9 cellular contexts compared by ENCODE assay signal in the genomic region with DNA sequence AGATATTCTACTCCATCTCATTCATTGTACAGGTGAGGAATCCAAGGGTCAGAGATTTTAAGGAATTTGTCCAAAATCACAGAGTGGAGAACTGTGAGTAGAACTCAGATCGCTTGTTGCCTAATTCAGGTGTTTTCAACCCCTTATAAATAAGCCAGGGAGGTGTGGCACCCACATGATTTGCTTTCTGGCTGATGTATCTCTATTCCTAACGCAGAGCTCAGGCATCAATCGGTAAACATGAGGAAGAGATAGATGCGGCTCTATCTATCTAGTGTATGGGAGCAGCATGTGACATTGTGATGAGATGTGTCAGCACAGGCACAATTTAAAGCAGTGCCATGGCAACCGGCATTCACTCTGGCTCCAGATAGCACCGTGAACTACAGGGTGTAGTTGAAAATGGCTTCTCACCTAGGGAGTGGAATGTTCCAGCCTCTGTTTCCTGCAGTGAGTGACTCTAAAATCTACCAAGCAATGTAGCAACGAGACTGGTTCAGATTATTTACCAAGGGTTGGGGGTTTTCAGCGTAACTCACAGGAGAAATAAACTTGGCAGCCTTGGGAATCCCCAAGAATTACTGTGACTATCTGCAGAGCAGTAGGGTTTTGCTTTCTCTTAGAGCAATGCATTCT. TPM values are rescaled to one million over a fixed set of nuclear protein-coding genes. Genes with fewer than 3 reads are reported as not detected.
DNase-seq lines count a peak whose midpoint lies in the region; ATAC-seq and TF ChIP-seq lines count a peak whose summit lies in the region.
"Had no signal": no experiment of that assay in that cellular context is flagged by ENCODE, and none has a peak within 500 bp of the region (broad histone marks: within the 10 kb centered on the region; RNA-seq: fewer than 3 reads in every experiment).

No MANE protein-coding gene starts in this region.

- H3K27me3 ChIP-seq in BJ (ENCODE audit: control insufficient read depth, insufficient read depth, low read length) = no peaks in the 10 kb centered on the region
- no peaks in the 10 kb centered on the region for H3K27me3 ChIP-seq in naive thymus-derived CD4-positive, alpha-beta T cell (ENCODE audit: control insufficient read depth in 2 of 2, insufficient read depth in 2 of 2, low read length in 2 of 2)
- H3K27me3 ChIP-seq in gastroesophageal sphincter = no peaks in the 10 kb centered on the region

- no peaks in the 10 kb centered on the region for H3K9me3 ChIP-seq in naive thymus-derived CD4-positive, alpha-beta T cell (ENCODE audit: control insufficient read depth in 2 of 3, low read length in 3 of 3)
- H3K9me3 ChIP-seq in gastroesophageal sphincter = no peaks in the 10 kb centered on the region

- no peak for TF ChIP-seq EP300 in gastroesophageal sphincter (IDR thresholded peaks at IDR 0.05)

- 31 to 65% methylated on average over 2 to 6 of the region's 8 CpGs for WGBS in gastroesophageal sphincter (ENCODE audit: low coverage in 1 of 2), 2 donors

- H3K36me3 ChIP-seq in BJ (ENCODE audit: control insufficient read depth, insufficient read depth, low read length) = no peaks in the 10 kb centered on the region
- H3K36me3 ChIP-seq in naive thymus-derived CD4-positive, alpha-beta T cell (ENCODE audit: control insufficient read depth in 2 of 3, insufficient read depth in 3 of 3, low read length in 3 of 3) = no peaks in the 10 kb centered on the region
- H3K36me3 ChIP-seq in gastroesophageal sphincter = no peaks in the 10 kb centered on the region

- CTCF ChIA-PET in BJ (lab: Yijun Ruan, JAX) = interaction anchor here (1.6 kb wide), 1 partner anchor 42 kb away, joined by 5 read pairs; no protein-coding TSS in a partner anchor
- CTCF ChIA-PET in naive thymus-derived CD4-positive, alpha-beta T cell (lab: Charles Lee) = interaction anchor here (1.5 to 2.6 kb wide), 3 partner anchors 27 to 58 kb away, joined by 3 to 16 read pairs (median 12); no protein-coding TSS in a partner anchor

- H3K4me1 Mint-ChIP-seq in naive thymus-derived CD4-positive, alpha-beta T cell = peaks cover 8 to 70% (median 36%) of the 10 kb centered on the region in 7 donors

- H3K9me3 Mint-ChIP-seq in naive thymus-derived CD4-positive, alpha-beta T cell = no peaks in the 10 kb centered on the region
- H3K9me3 Mint-ChIP-seq: neural crest cell had no signal

- TF ChIP-seq CTCF in BJ (IDR thresholded peaks at IDR 0.05; ENCODE audit: insufficient read depth, low read depth, low read length) (no peak), gastroesophageal sphincter (IDR thresholded peaks at IDR 0.05) (no peak)

- H3K27ac ChIP-seq in naive thymus-derived CD4-positive, alpha-beta T cell (ENCODE audit: low read depth, low read length) = peak overlapping the region; percentile 96
- H3K27ac ChIP-seq in gastroesophageal sphincter = no peak overlapping the region
- no peak overlapping the region for H3K27ac ChIP-seq in substantia nigra (ENCODE audit: low read depth, low read length, poor library complexity, severe bottlenecking)

- H3K27me3 Mint-ChIP-seq in naive thymus-derived CD4-positive, alpha-beta T cell = no peaks in the 10 kb centered on the region

- peak overlapping the region; percentile 93 to 99 (median 95) for H3K27ac Mint-ChIP-seq in naive thymus-derived CD4-positive, alpha-beta T cell

- H3K4me1 ChIP-seq in naive thymus-derived CD4-positive, alpha-beta T cell (ENCODE audit: control insufficient read depth in 2 of 2, insufficient read depth in 2 of 2, low read length in 2 of 2) = peaks cover 12 to 22% of the 10 kb centered on the region in 2 donors
- H3K4me1 ChIP-seq in gastroesophageal sphincter = no peaks in the 10 kb centered on the region

- intact Hi-C loops in naive thymus-derived CD4-positive, alpha-beta T cell (cut with micrococcal nuclease) = loop anchor here (1.0 to 5.0 kb wide), 9 partner anchors 10 to 359 kb away; a partner anchor contains a TSS

- H3K4me3 Mint-ChIP-seq in naive thymus-derived CD4-positive, alpha-beta T cell = peak overlapping the region; percentile 81 to 96 (median 88)
- H3K4me3 Mint-ChIP-seq: neural crest cell had no signal

- peaks cover 0 to 19% (median 4%) of the 10 kb centered on the region in 5 donors for H3K36me3 Mint-ChIP-seq in naive thymus-derived CD4-positive, alpha-beta T cell

- POLR2A ChIA-PET in BJ (lab: Charles Lee) = no interaction called here
- POLR2A ChIA-PET in naive thymus-derived CD4-positive, alpha-beta T cell (lab: Charles Lee) = interaction anchor here (0.6 to 1.2 kb wide), 3 partner anchors 53 to 65 kb away, joined by 3 to 8 read pairs (median 4); no protein-coding TSS in a partner anchor

- ATAC-seq in GM19023 (IDR thresholded peaks at IDR 0.05; ENCODE audit: unreplicated experiment) (peak; percentile 66), HG03175 (IDR thresholded peaks at IDR 0.05; ENCODE audit: unreplicated experiment) (peak; percentile 67), gastroesophageal sphincter (no peak)
- ATAC-seq in naive thymus-derived CD4-positive, alpha-beta T cell = peak; percentile 82

- no peak overlapping the region for H3K4me3 ChIP-seq in BJ (ENCODE audit: low read depth, low read length)
- H3K4me3 ChIP-seq in naive thymus-derived CD4-positive, alpha-beta T cell (ENCODE audit: low read length) = peak overlapping the region; percentile 56
- H3K4me3 ChIP-seq in gastroesophageal sphincter = no peak overlapping the region

- peak; percentile 17 for DNase-seq in BJ (ENCODE audit: low read depth)
- DNase-seq in RKO (ENCODE audit: low spot score) = peak; percentile 33
- peak; percentile 39 for DNase-seq in astrocyte of the hippocampus (ENCODE audit: low read depth, low spot score)
- DNase-seq in naive thymus-derived CD4-positive, alpha-beta T cell = peak in 8 of 9 donors; percentile 28 to 78 (median 53)
- DNase-seq in substantia nigra (lab: John Stamatoyannopoulos, UW) = no peak

- TF ChIP-seq POLR2A in gastroesophageal sphincter (IDR thresholded peaks at IDR 0.05) = no peak

RNA-seq across cellular contexts. Expression of a gene that starts 53.4 kb away (rescaled TPM):
- polyA plus RNA-seq in BJ (2011; rRNA removed) = 46.8 and 152 TPM in 2 replicates
- polyA minus RNA-seq in BJ (2011; rRNA and poly(A)+ RNA removed) = 6.9 and 10.9 TPM in 2 replicates
- total RNA-seq in naive thymus-derived CD4-positive, alpha-beta T cell = 100 to 1,000 TPM; 187 to 388 (median 285) TPM
- polyA plus RNA-seq in naive thymus-derived CD4-positive, alpha-beta T cell = 100 to 1,000 TPM; 383 to 571 TPM
- 100 to 1,000 TPM; 122 to 221 (median 149) TPM for total RNA-seq in gastroesophageal sphincter

Comparison
In these comparisons a context has a peak if more than half of its experiments do, and no peak if none do; other contexts are left out.
1. DNase-seq: peak in BJ (single experiment), RKO (single experiment), astrocyte of the hippocampus (single experiment) and naive thymus-derived CD4-positive, alpha-beta T cell (8 of 9); none in substantia nigra (0 of 49).